Comparison of ENCODE assay signal across 8 cellular contexts in genomic region chr4:139603576-139604387, GRCh38. TPM values are rescaled to one million over a fixed set of nuclear protein-coding genes. Genes with fewer than 3 reads are reported as not detected.
A peak's percentile ranks its signal among the peaks of the same experiment; 100 is the strongest.
DNase-seq lines count a peak whose midpoint lies in the region; ATAC-seq and TF ChIP-seq lines count a peak whose summit lies in the region.

No MANE protein-coding gene starts in this region.

- no peak overlapping the region for H3K27ac ChIP-seq in OCI-LY1 (ENCODE audit: low read depth, low read length, poor library complexity, severe bottlenecking)
- H3K27ac ChIP-seq in upper lobe of left lung = no peak overlapping the region

- no peaks in the 10 kb centered on the region for H3F3A ChIP-seq in OCI-LY1 (ENCODE audit: insufficient read depth, low read length)

- H3K36me3 ChIP-seq in OCI-LY1 (ENCODE audit: insufficient read depth, low read length) (no peaks in the 10 kb centered on the region), upper lobe of left lung (no peaks in the 10 kb centered on the region)

- TF ChIP-seq POLR2A in upper lobe of left lung (IDR thresholded peaks at IDR 0.05) = no peak

- TF ChIP-seq CTCF in OCI-LY1 (IDR thresholded peaks at IDR 0.05; ENCODE audit: low read length) = peak; percentile 81
- TF ChIP-seq CTCF in cardiac fibroblast (IDR thresholded peaks at IDR 0.05; ENCODE audit: low read depth, low read length) = peak; percentile 65
- peak; percentile 19 to 59 (median 54) for TF ChIP-seq CTCF in upper lobe of left lung (IDR thresholded peaks at IDR 0.05)

- H4K20me1 ChIP-seq in OCI-LY1 (ENCODE audit: insufficient read depth, low read length) = no peaks in the 10 kb centered on the region

- no peaks in the 10 kb centered on the region for H3K79me2 ChIP-seq in OCI-LY1 (ENCODE audit: insufficient read depth, low read length)

- H3K4me2 ChIP-seq in OCI-LY1 (ENCODE audit: low read length) = no peak overlapping the region

- H3K4me3 ChIP-seq in OCI-LY1 (ENCODE audit: low read depth, low read length, poor library complexity, severe bottlenecking) (no peak overlapping the region), cardiac fibroblast (replicated peaks in 1 of 2; ENCODE audit: low read depth in 2 of 2, low read length in 2 of 2) (no peak overlapping the region), upper lobe of left lung (no peak overlapping the region)

- peaks cover 9% of the 10 kb centered on the region for H3K4me1 ChIP-seq in OCI-LY1 (ENCODE audit: insufficient read depth, low read length, severe bottlenecking)
- H3K4me1 ChIP-seq in upper lobe of left lung = peaks cover 0 to 9% (median 0%) of the 10 kb centered on the region in 4 donors

- WGBS in upper lobe of left lung, 2 donors = 65 to 85% methylated on average over 2 of the region's 2 CpGs

- ATAC-seq in upper lobe of left lung (ENCODE audit: low FRiP score in 2 of 2) (peak in 1 of 2 donors; percentile 69), GM19467 (IDR thresholded peaks at IDR 0.05; ENCODE audit: unreplicated experiment) (no peak)

- no peak overlapping the region for H2AFZ ChIP-seq in OCI-LY1 (ENCODE audit: low read length)

- no peaks in the 10 kb centered on the region for H3K9me2 ChIP-seq in OCI-LY1 (ENCODE audit: low read depth, low read length)

- TF ChIP-seq EP300 in upper lobe of left lung (IDR thresholded peaks at IDR 0.05) = no peak

- H3K9me3 ChIP-seq in OCI-LY1 (ENCODE audit: low read length) = no peaks in the 10 kb centered on the region
- H3K9me3 ChIP-seq in upper lobe of left lung = no peaks in the 10 kb centered on the region

- DNase-seq in activated T-cell treated with anti-CD3 and anti-CD28 coated beads for 24 hours (ENCODE audit: low read depth) (peak; percentile 17), HK-2 (ENCODE audit: unreplicated experiment) (peak; percentile 21), cardiac fibroblast (ENCODE audit: low read depth in 2 of 2) (peak; percentile 74 to 82), kidney tubule cell (ENCODE audit: low spot score) (peak; percentile 75), upper lobe of left lung (no peak)
- no peak for DNase-seq in activated T-cell treated with anti-CD3 and anti-CD28 coated beads, Interleukin-2, amount 50 U/mL, for 48 hours

- H3K27me3 ChIP-seq in OCI-LY1 (ENCODE audit: insufficient read depth, low read length) (no peaks in the 10 kb centered on the region), upper lobe of left lung (no peaks in the 10 kb centered on the region)

- H3K9ac ChIP-seq in OCI-LY1 (ENCODE audit: low read length) = no peak overlapping the region

RNA-seq across cellular contexts. Expression of gene SETD7, which starts 47.8 kb away (rescaled TPM):
- total RNA-seq in upper lobe of left lung = 10 to 100 TPM; 17.8 to 45.6 (median 34.0) TPM

Comparison
In these comparisons a context has a peak if more than half of its experiments do, and no peak if none do; other contexts are left out.
1. DNase-seq: peak in activated T-cell treated with anti-CD3 and anti-CD28 coated beads for 24 hours (single experiment), HK-2 (single experiment), cardiac fibroblast (2 of 2) and kidney tubule cell (single experiment); none in activated T-cell treated with anti-CD3 and anti-CD28 coated beads, Interleukin-2, amount 50 U/mL, for 48 hours (0 of 2) and upper lobe of left lung (0 of 2).
2. Peak in every context shown above with its lines, with median percentiles within 50 percentile points of each other: CTCF ChIP-seq.